ENCODE assay signal across 9 cellular contexts in the genomic region with DNA sequence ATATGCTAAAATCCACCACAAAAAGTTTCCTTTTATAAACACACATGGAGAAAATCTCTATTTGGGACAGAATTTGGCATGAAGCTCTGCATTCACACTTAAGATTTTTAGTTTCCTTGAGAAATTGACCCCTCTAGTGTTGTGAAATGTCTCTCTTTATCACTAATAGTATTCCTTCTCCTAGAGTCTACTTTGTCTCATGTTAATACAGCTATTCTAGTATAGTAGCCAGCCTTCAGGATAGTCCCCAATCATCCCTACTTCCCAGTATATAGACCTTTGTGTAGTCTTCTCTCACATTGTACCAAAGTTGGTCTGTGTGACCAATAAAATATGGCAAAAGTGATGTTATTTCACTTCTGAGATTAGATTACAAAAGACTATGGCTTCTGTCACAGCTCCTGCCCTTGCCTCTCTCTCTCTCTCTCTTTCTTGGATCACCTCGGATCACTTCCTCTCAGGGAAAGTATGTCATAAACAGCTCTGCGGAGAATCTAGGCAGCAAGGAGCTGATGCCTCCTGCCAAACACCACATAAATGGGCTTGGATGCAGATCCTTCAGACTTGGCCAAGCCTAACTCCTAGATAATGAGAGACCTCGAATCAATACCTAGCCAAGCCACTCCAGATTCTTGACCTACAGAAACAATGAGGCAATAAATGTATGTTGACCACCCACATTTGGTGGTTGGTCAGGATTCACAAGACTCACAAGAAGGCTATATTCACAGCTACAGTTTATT. TPM values are rescaled to one million over a fixed set of nuclear protein-coding genes. Genes with fewer than 3 reads are reported as not detected.
DNase-seq lines count a peak whose midpoint lies in the region; ATAC-seq and TF ChIP-seq lines count a peak whose summit lies in the region.
"Had no signal": no experiment of that assay in that cellular context is flagged by ENCODE, and none has a peak within 500 bp of the region (broad histone marks: within the 10 kb centered on the region; RNA-seq: fewer than 3 reads in every experiment).

No MANE protein-coding gene starts in this region.

- CTCF ChIA-PET in activated CD4-positive, alpha-beta T cell treated with anti-CD3 and anti-CD28 coated beads, Interleukin-2, amount 10 ng/mL, durations not matched to agents 7 days and 5 days (lab: Charles Lee): interaction anchor here (0.8 to 2.4 kb wide), 6 partner anchors 9 to 58 kb away, joined by 3 to 13 read pairs (median 6); no protein-coding TSS in a partner anchor

- TF ChIP-seq POLR2A in spleen (IDR thresholded peaks at IDR 0.05) (no peak), uterus (IDR thresholded peaks at IDR 0.05) (no peak), esophagus muscularis mucosa (IDR thresholded peaks at IDR 0.05; ENCODE audit: low read depth) (no peak)

- DNase-seq in activated CD4-positive, alpha-beta T cell treated with anti-CD3 and anti-CD28 coated beads, Interleukin-2, amount 10 ng/mL, durations not matched to agents 7 days and 5 days: no peak
- no peak for DNase-seq in activated CD4-positive, alpha-beta T cell treated with anti-CD3 and anti-CD28 coated beads, Interleukin-2, amount 50 U/mL, for 1 hour
- no peak for DNase-seq in activated T-helper 2 cell treated with anti-CD3 and anti-CD28 coated beads, Interferon-gamma antibody, Interleukin-2, Interleukin-4, amounts not matched to agents 10 μg/mL and 5 μg/mL and 100 μg/mL, durations not matched to agents 14 hours and 24 hours and 36 hours (ENCODE audit: low spot score)
- DNase-seq in spleen: no peak
- DNase-seq in uterus: no peak
- no peak for DNase-seq in esophagus muscularis mucosa (ENCODE audit: extremely low spot score)
- DNase-seq: MV-4-11 had no signal

- peaks cover 6% of the 10 kb centered on the region for H3K9me3 Mint-ChIP-seq in activated CD4-positive, alpha-beta T cell treated with anti-CD3 and anti-CD28 coated beads, Interleukin-2, amount 10 ng/mL, durations not matched to agents 7 days and 5 days
- no peaks in the 10 kb centered on the region for H3K9me3 Mint-ChIP-seq in activated T-helper 2 cell treated with anti-CD3 and anti-CD28 coated beads, Interferon-gamma antibody, Interleukin-2, Interleukin-4, amounts not matched to agents 10 μg/mL and 5 μg/mL and 100 μg/mL, durations not matched to agents 14 hours and 24 hours and 36 hours

- H3K27ac ChIP-seq in spleen: peak overlapping the region; percentile 72 to 87 (median 76)
- no peak overlapping the region for H3K27ac ChIP-seq in uterus
- no peak overlapping the region for H3K27ac ChIP-seq in esophagus muscularis mucosa (replicated peaks in 1 of 4)

- H3K27me3 Mint-ChIP-seq in activated CD4-positive, alpha-beta T cell treated with anti-CD3 and anti-CD28 coated beads, Interleukin-2, amount 10 ng/mL, durations not matched to agents 7 days and 5 days: peaks cover 3% of the 10 kb centered on the region
- no peaks in the 10 kb centered on the region for H3K27me3 Mint-ChIP-seq in activated T-helper 2 cell treated with anti-CD3 and anti-CD28 coated beads, Interferon-gamma antibody, Interleukin-2, Interleukin-4, amounts not matched to agents 10 μg/mL and 5 μg/mL and 100 μg/mL, durations not matched to agents 14 hours and 24 hours and 36 hours (ENCODE audit: low read depth)

- H3K27me3 ChIP-seq in spleen (replicated peaks in 1 of 7) (no peaks in the 10 kb centered on the region), uterus (no peaks in the 10 kb centered on the region), esophagus muscularis mucosa (no peaks in the 10 kb centered on the region)

- H3K4me1 ChIP-seq in spleen (peaks cover 5 to 55% (median 20%) of the 10 kb centered on the region in 6 donors), uterus (no peaks in the 10 kb centered on the region), esophagus muscularis mucosa (peaks cover 0 to 5% (median 0%) of the 10 kb centered on the region in 4 donors)

- WGBS in spleen, 5 donors: 81 to 91% (median 88%) methylated on average over 3 of the region's 3 CpGs
- 59% methylated on average over 3 of the region's 3 CpGs for WGBS in esophagus muscularis mucosa

- H3K4me3 ChIP-seq in spleen (no peak overlapping the region), uterus (no peak overlapping the region), esophagus muscularis mucosa (no peak overlapping the region)

- H3K36me3 Mint-ChIP-seq in activated CD4-positive, alpha-beta T cell treated with anti-CD3 and anti-CD28 coated beads, Interleukin-2, amount 10 ng/mL, durations not matched to agents 7 days and 5 days (ENCODE audit: low read depth): peaks cover 6% of the 10 kb centered on the region
- no peaks in the 10 kb centered on the region for H3K36me3 Mint-ChIP-seq in activated T-helper 2 cell treated with anti-CD3 and anti-CD28 coated beads, Interferon-gamma antibody, Interleukin-2, Interleukin-4, amounts not matched to agents 10 μg/mL and 5 μg/mL and 100 μg/mL, durations not matched to agents 14 hours and 24 hours and 36 hours (ENCODE audit: low read depth)

- TF ChIP-seq CTCF in spleen (IDR thresholded peaks at IDR 0.05 in 8 of 11, conservative IDR thresholded peaks at IDR 0.05 in 3 of 11) (no peak), uterus (IDR thresholded peaks at IDR 0.05) (no peak), esophagus muscularis mucosa (IDR thresholded peaks at IDR 0.05) (no peak)

- POLR2A ChIA-PET in activated CD4-positive, alpha-beta T cell treated with anti-CD3 and anti-CD28 coated beads, Interleukin-2, amount 10 ng/mL, durations not matched to agents 7 days and 5 days (lab: Charles Lee): interaction anchor here (0.8 to 1.3 kb wide), 2 partner anchors 60 to 62 kb away, joined by 3 to 12 read pairs; a partner anchor contains a TSS

- no peak overlapping the region for H3K4me3 Mint-ChIP-seq in activated CD4-positive, alpha-beta T cell treated with anti-CD3 and anti-CD28 coated beads, Interleukin-2, amount 10 ng/mL, durations not matched to agents 7 days and 5 days
- H3K4me3 Mint-ChIP-seq in activated T-helper 2 cell treated with anti-CD3 and anti-CD28 coated beads, Interferon-gamma antibody, Interleukin-2, Interleukin-4, amounts not matched to agents 10 μg/mL and 5 μg/mL and 100 μg/mL, durations not matched to agents 14 hours and 24 hours and 36 hours (ENCODE audit: low read depth): no peak overlapping the region

- intact Hi-C loops in activated T-helper 2 cell treated with anti-CD3 and anti-CD28 coated beads, Interferon-gamma antibody, Interleukin-2, Interleukin-4, amounts not matched to agents 10 μg/mL and 5 μg/mL and 100 μg/mL, durations not matched to agents 14 hours and 24 hours and 36 hours (cut with micrococcal nuclease): no loop called here
- intact Hi-C loops in spleen (cut with DNase I; ENCODE audit: low total_unique reads): no loop called here
- intact Hi-C loops in uterus (cut with DNase I; ENCODE audit: low total_unique reads): no loop called here
- intact Hi-C loops in esophagus muscularis mucosa (cut with DNase I): no loop called here

- H3K27ac Mint-ChIP-seq in activated CD4-positive, alpha-beta T cell treated with anti-CD3 and anti-CD28 coated beads, Interleukin-2, amount 10 ng/mL, durations not matched to agents 7 days and 5 days: peak overlapping the region; percentile 83
- H3K27ac Mint-ChIP-seq in activated T-helper 2 cell treated with anti-CD3 and anti-CD28 coated beads, Interferon-gamma antibody, Interleukin-2, Interleukin-4, amounts not matched to agents 10 μg/mL and 5 μg/mL and 100 μg/mL, durations not matched to agents 14 hours and 24 hours and 36 hours: peak overlapping the region; percentile 79

- peak; percentile 8 for ATAC-seq in HG02973 (IDR thresholded peaks at IDR 0.05; ENCODE audit: unreplicated experiment)
- no peak for ATAC-seq in HG03025 (IDR thresholded peaks at IDR 0.05; ENCODE audit: low FRiP score, unreplicated experiment)

- no peaks in the 10 kb centered on the region for H3K36me3 ChIP-seq in spleen
- H3K36me3 ChIP-seq in uterus: no peaks in the 10 kb centered on the region
- H3K36me3 ChIP-seq in esophagus muscularis mucosa: no peaks in the 10 kb centered on the region

- H3K9me3 ChIP-seq in spleen (no peaks in the 10 kb centered on the region), uterus (no peaks in the 10 kb centered on the region), esophagus muscularis mucosa (no peaks in the 10 kb centered on the region)

- TF ChIP-seq EP300 in esophagus muscularis mucosa (IDR thresholded peaks at IDR 0.05): no peak

- H3K4me1 Mint-ChIP-seq in activated CD4-positive, alpha-beta T cell treated with anti-CD3 and anti-CD28 coated beads, Interleukin-2, amount 10 ng/mL, durations not matched to agents 7 days and 5 days: peaks cover 45% of the 10 kb centered on the region
- peaks cover 47% of the 10 kb centered on the region for H3K4me1 Mint-ChIP-seq in activated T-helper 2 cell treated with anti-CD3 and anti-CD28 coated beads, Interferon-gamma antibody, Interleukin-2, Interleukin-4, amounts not matched to agents 10 μg/mL and 5 μg/mL and 100 μg/mL, durations not matched to agents 14 hours and 24 hours and 36 hours (ENCODE audit: low read depth)

RNA-seq across cellular contexts. Expression of a gene that starts 59.7 kb away (rescaled TPM):
- 10 to 100 TPM; 47.1 to 48.0 TPM for total RNA-seq in activated CD4-positive, alpha-beta T cell treated with anti-CD3 and anti-CD28 coated beads, Interleukin-2, amount 10 ng/mL, durations not matched to agents 7 days and 5 days
- total RNA-seq in activated T-helper 2 cell treated with anti-CD3 and anti-CD28 coated beads, Interferon-gamma antibody, Interleukin-2, Interleukin-4, amounts not matched to agents 10 μg/mL and 5 μg/mL and 100 μg/mL, durations not matched to agents 14 hours and 24 hours and 36 hours: 39.9 and 40.0 TPM in 2 replicates
- total RNA-seq in spleen (100 to 1,000 TPM; 150 to 292 (median 192) TPM), uterus (10 to 100 TPM in 3 of 4 donors, 1 to 10 TPM in 1; 2.3 to 43.3 (median 22.2) TPM), esophagus muscularis mucosa (10 to 100 TPM in 2 of 4 donors, 1 to 10 TPM in 2; 4.2 to 27.8 (median 8.0) TPM)
- polyA plus RNA-seq in spleen: 10 to 100 TPM; 33.0 to 59.4 (median 46.5) TPM

Comparison
In these comparisons a context has a peak if more than half of its experiments do, and no peak if none do; other contexts are left out.
1. H3K27ac ChIP-seq: peak in spleen (8 of 8); none in uterus (0 of 2) and esophagus muscularis mucosa (0 of 4).